Comparison of ENCODE assay signal across 8 cellular contexts in the genomic region with DNA sequence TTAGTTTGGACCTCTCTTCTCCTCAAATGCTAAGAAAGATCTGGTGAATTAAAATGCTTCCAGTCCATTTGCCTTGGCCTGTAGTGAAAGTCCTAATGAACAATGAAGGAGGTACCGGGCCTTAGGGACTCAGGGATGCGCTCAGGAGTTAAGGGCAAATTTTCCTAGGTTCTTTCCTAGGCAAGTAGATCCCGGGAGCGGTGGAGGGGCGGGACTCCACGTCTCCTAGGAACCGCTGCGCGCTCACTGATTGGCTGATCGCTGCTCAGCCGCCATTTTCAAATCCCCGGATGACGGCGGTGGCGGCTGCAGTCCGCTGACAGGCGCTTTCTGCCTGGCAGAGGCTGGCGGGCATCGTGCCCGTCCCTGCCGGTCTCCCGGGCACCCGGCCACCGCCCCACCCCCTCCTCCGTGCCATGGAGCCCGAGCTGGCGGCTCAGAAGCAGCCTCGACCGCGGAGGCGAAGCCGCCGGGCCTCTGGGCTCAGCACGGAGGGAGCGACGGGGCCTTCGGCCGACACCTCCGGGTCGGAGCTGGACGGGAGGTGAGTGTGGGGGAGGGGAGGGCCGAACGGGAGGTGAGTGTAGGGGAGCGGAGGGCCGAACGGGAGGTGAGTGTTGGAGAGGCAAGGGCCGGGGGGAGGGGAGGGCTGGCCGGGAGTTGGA.
DNase-seq lines count a peak whose midpoint lies in the region; ATAC-seq and TF ChIP-seq lines count a peak whose summit lies in the region.

A gene with protein sequence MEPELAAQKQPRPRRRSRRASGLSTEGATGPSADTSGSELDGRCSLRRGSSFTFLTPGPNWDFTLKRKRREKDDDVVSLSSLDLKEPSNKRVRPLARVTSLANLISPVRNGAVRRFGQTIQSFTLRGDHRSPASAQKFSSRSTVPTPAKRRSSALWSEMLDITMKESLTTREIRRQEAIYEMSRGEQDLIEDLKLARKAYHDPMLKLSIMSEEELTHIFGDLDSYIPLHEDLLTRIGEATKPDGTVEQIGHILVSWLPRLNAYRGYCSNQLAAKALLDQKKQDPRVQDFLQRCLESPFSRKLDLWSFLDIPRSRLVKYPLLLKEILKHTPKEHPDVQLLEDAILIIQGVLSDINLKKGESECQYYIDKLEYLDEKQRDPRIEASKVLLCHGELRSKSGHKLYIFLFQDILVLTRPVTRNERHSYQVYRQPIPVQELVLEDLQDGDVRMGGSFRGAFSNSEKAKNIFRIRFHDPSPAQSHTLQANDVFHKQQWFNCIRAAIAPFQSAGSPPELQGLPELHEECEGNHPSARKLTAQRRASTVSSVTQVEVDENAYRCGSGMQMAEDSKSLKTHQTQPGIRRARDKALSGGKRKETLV (plus strand): TSS at position 281 of the 665 bp plus-strand sequence. CDS start 136 bp downstream, at position 417.

- ATAC-seq in GM21825 (IDR thresholded peaks at IDR 0.05; ENCODE audit: unreplicated experiment): peak; percentile 99
- peak; percentile 92 for ATAC-seq in stimulated activated naive CD8-positive, alpha-beta T cell treated with anti-CD3 and anti-CD28 coated beads, Interleukin-15, amount 100 ng/mL, for 72 hours

- TF ChIP-seq CTCF in nephron progenitor cell (IDR thresholded peaks at IDR 0.05): no peak

- peaks cover 4% of the 10 kb centered on the region for H3K4me1 Mint-ChIP-seq in nephron progenitor cell
- H3K4me1 Mint-ChIP-seq in stimulated activated naive CD8-positive, alpha-beta T cell treated with anti-CD3 and anti-CD28 coated beads, Interleukin-15, amount 100 ng/mL, for 72 hours: no peaks in the 10 kb centered on the region

- H3K27ac ChIP-seq in KOPT-K1 (ENCODE audit: low read depth, low read length, poor library complexity, severe bottlenecking): peak within 1 kb of the TSS; percentile 73

- no peaks in the 10 kb centered on the region for H3K36me3 Mint-ChIP-seq in nephron progenitor cell (ENCODE audit: low read depth)

- H3K27me3 Mint-ChIP-seq in nephron progenitor cell (ENCODE audit: low read depth, poor library complexity): peaks cover 3% of the 10 kb centered on the region
- H3K27me3 Mint-ChIP-seq in stimulated activated naive CD8-positive, alpha-beta T cell treated with anti-CD3 and anti-CD28 coated beads, Interleukin-15, amount 100 ng/mL, for 72 hours: peaks cover 15% of the 10 kb centered on the region

- H3K36me3 ChIP-seq in KOPT-K1 (ENCODE audit: insufficient read depth, low read length): no peaks in the 10 kb centered on the region; the same call in 1 of the 2 replicates

- H3K9me3 Mint-ChIP-seq in nephron progenitor cell: peaks cover 42% of the 10 kb centered on the region
- peaks cover 0 to 7% of the 10 kb centered on the region in 2 donors for H3K9me3 Mint-ChIP-seq in stimulated activated naive CD8-positive, alpha-beta T cell treated with anti-CD3 and anti-CD28 coated beads, Interleukin-15, amount 100 ng/mL, for 72 hours

- no peak within 1 kb of the TSS for H3K27ac Mint-ChIP-seq in nephron progenitor cell
- peak within 1 kb of the TSS; percentile 63 to 76 for H3K27ac Mint-ChIP-seq in stimulated activated naive CD8-positive, alpha-beta T cell treated with anti-CD3 and anti-CD28 coated beads, Interleukin-15, amount 100 ng/mL, for 72 hours

- peaks cover 16% of the 10 kb centered on the region for H3K9me3 ChIP-seq in KOPT-K1 (ENCODE audit: insufficient read depth, low read length, poor library complexity, severe bottlenecking)

- H3K4me3 Mint-ChIP-seq in nephron progenitor cell: no peak within 1 kb of the TSS
- H3K4me3 Mint-ChIP-seq in stimulated activated naive CD8-positive, alpha-beta T cell treated with anti-CD3 and anti-CD28 coated beads, Interleukin-15, amount 100 ng/mL, for 72 hours: peak within 1 kb of the TSS in 1 of 2 donors; percentile 75

- DNase-seq in EH (ENCODE audit: low read depth) (peak; percentile 88), RPMI8226 (peak; percentile 93), fibroblast of the conjunctiva (ENCODE audit: low read depth) (peak; percentile 79), nephron progenitor cell (peak; percentile 93)
- DNase-seq in activated effector memory CD4-positive, alpha-beta T cell treated with Interleukin-2 at 50 U/mL for 16 hours: peak; percentile 52
- DNase-seq in stimulated activated naive CD8-positive, alpha-beta T cell treated with anti-CD3 and anti-CD28 coated beads, Interleukin-15, amount 100 ng/mL, for 72 hours: peak; percentile 72 to 79

Comparison
In these comparisons a context has a peak if more than half of its experiments do, and no peak if none do; other contexts are left out.
1. Peak in every context shown above with its lines: DNase-seq, ATAC-seq and H3K27ac ChIP-seq.